1 cellular context compared by ENCODE assay signal in genomic region chr17:68205251-68205807, GRCh38.
TF ChIP-seq lines count a peak whose summit lies in the region.

No MANE protein-coding gene starts in this region.

TF ChIP-seq in HepG2, 621 proteins besides CTCF, POLR2A, EP300 and RAD21 (continued from another document and continues in another):
- TF ChIP-seq CEBPZ (IDR thresholded peaks at IDR 0.05; ENCODE audit: low read length) (no peak), ZFP36 (IDR thresholded peaks at IDR 0.05; ENCODE audit: borderline replicate concordance, low read depth, low read length, partially characterized antibody) (no peak), CBX1 (IDR thresholded peaks at IDR 0.05; ENCODE audit: low read depth) (peak; percentile 85), POGZ (CRISPR knock-in tag; IDR thresholded peaks at IDR 0.05) (peak; percentile 55), MAFG (CRISPR knock-in tag; IDR thresholded peaks at IDR 0.05) (0 out of 2 replicates have a peak, but pooled peaks have one; percentile 15), ZNF777 (CRISPR knock-in tag; IDR thresholded peaks at IDR 0.05) (peak; percentile 93), ZNF430 (CRISPR knock-in tag; IDR thresholded peaks at IDR 0.05) (peak; percentile 79; the same call in 1 of the 2 replicates), SSRP1 (CRISPR knock-in tag; IDR thresholded peaks at IDR 0.05) (no peak), ZNF281 (CRISPR knock-in tag; IDR thresholded peaks at IDR 0.05; ENCODE audit: borderline replicate concordance) (peak; percentile 35; the same call in 1 of the 2 replicates), MEF2D (CRISPR knock-in tag; IDR thresholded peaks at IDR 0.05) (no peak), PCBP1 (IDR thresholded peaks at IDR 0.05; ENCODE audit: borderline replicate concordance, low read depth, low read length) (no peak), ZNF3 (CRISPR knock-in tag; IDR thresholded peaks at IDR 0.05) (no peak), NFAT5 (CRISPR knock-in tag; IDR thresholded peaks at IDR 0.05) (peak; percentile 78), TGIF2 (CRISPR knock-in tag; IDR thresholded peaks at IDR 0.05) (peak; percentile 60; the same call in 1 of the 2 replicates), FOSL2 (CRISPR knock-in tag; IDR thresholded peaks at IDR 0.05) (peak; percentile 45; the same call in 1 of the 2 replicates), REPIN1 (CRISPR knock-in tag; IDR thresholded peaks at IDR 0.05; ENCODE audit: borderline replicate concordance, low read depth) (peak; percentile 89), ARID2 (CRISPR knock-in tag; IDR thresholded peaks at IDR 0.05; ENCODE audit: borderline replicate concordance) (no peak), SALL2 (CRISPR knock-in tag; IDR thresholded peaks at IDR 0.05) (peak; percentile 69), CBX5 (CRISPR knock-in tag; IDR thresholded peaks at IDR 0.05; ENCODE audit: borderline replicate concordance) (peak; percentile 83), RCOR2 (CRISPR knock-in tag; IDR thresholded peaks at IDR 0.05) (peak; percentile 71; the same call in 1 of the 2 replicates), CCAR2 (optimal IDR thresholded peaks at IDR 0.05; ENCODE audit: low read depth, low read length) (peak; percentile 45), HDAC6 (IDR thresholded peaks at IDR 0.05; ENCODE audit: low read depth, low read length) (no peak), ZNF10 (CRISPR knock-in tag; IDR thresholded peaks at IDR 0.05; ENCODE audit: borderline replicate concordance, low read depth) (no peak), SCMH1 (CRISPR knock-in tag; IDR thresholded peaks at IDR 0.05; ENCODE audit: borderline replicate concordance) (no peak), RFXAP (CRISPR knock-in tag; IDR thresholded peaks at IDR 0.05; ENCODE audit: borderline replicate concordance) (peak; percentile 72; the same call in 1 of the 2 replicates), ZNF441 (CRISPR knock-in tag; IDR thresholded peaks at IDR 0.05; ENCODE audit: borderline replicate concordance) (peak; percentile 89; the same call in 1 of the 2 replicates), ARID3A (IDR thresholded peaks at IDR 0.05; ENCODE audit: low read depth, low read length) (peak; percentile 19; the same call in 1 of the 2 replicates)
- TF ChIP-seq, protein P1, sequence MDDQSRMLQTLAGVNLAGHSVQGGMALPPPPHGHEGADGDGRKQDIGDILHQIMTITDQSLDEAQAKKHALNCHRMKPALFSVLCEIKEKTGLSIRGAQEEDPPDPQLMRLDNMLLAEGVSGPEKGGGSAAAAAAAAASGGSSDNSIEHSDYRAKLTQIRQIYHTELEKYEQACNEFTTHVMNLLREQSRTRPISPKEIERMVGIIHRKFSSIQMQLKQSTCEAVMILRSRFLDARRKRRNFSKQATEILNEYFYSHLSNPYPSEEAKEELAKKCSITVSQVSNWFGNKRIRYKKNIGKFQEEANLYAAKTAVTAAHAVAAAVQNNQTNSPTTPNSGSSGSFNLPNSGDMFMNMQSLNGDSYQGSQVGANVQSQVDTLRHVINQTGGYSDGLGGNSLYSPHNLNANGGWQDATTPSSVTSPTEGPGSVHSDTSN (CRISPR knock-in tag; IDR thresholded peaks at IDR 0.05; ENCODE audit: borderline replicate concordance) = no peak
- TF ChIP-seq, protein P2, sequence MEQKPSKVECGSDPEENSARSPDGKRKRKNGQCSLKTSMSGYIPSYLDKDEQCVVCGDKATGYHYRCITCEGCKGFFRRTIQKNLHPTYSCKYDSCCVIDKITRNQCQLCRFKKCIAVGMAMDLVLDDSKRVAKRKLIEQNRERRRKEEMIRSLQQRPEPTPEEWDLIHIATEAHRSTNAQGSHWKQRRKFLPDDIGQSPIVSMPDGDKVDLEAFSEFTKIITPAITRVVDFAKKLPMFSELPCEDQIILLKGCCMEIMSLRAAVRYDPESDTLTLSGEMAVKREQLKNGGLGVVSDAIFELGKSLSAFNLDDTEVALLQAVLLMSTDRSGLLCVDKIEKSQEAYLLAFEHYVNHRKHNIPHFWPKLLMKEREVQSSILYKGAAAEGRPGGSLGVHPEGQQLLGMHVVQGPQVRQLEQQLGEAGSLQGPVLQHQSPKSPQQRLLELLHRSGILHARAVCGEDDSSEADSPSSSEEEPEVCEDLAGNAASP (CRISPR knock-in tag; IDR thresholded peaks at IDR 0.05; ENCODE audit: borderline replicate concordance) = peak; percentile 62; the same call in 1 of the 2 replicates
- TF ChIP-seq, protein P3, sequence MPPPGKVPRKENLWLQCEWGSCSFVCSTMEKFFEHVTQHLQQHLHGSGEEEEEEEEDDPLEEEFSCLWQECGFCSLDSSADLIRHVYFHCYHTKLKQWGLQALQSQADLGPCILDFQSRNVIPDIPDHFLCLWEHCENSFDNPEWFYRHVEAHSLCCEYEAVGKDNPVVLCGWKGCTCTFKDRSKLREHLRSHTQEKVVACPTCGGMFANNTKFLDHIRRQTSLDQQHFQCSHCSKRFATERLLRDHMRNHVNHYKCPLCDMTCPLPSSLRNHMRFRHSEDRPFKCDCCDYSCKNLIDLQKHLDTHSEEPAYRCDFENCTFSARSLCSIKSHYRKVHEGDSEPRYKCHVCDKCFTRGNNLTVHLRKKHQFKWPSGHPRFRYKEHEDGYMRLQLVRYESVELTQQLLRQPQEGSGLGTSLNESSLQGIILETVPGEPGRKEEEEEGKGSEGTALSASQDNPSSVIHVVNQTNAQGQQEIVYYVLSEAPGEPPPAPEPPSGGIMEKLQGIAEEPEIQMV (CRISPR knock-in tag; IDR thresholded peaks at IDR 0.05; ENCODE audit: low read depth) = peak; percentile 73
- TF ChIP-seq, protein P4, sequence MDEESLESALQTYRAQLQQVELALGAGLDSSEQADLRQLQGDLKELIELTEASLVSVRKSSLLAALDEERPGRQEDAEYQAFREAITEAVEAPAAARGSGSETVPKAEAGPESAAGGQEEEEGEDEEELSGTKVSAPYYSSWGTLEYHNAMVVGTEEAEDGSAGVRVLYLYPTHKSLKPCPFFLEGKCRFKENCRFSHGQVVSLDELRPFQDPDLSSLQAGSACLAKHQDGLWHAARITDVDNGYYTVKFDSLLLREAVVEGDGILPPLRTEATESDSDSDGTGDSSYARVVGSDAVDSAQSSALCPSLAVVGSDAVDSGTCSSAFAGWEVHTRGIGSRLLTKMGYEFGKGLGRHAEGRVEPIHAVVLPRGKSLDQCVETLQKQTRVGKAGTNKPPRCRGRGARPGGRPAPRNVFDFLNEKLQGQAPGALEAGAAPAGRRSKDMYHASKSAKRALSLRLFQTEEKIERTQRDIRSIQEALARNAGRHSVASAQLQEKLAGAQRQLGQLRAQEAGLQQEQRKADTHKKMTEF (CRISPR knock-in tag; IDR thresholded peaks at IDR 0.05) = peak; percentile 70
- TF ChIP-seq, protein P5, sequence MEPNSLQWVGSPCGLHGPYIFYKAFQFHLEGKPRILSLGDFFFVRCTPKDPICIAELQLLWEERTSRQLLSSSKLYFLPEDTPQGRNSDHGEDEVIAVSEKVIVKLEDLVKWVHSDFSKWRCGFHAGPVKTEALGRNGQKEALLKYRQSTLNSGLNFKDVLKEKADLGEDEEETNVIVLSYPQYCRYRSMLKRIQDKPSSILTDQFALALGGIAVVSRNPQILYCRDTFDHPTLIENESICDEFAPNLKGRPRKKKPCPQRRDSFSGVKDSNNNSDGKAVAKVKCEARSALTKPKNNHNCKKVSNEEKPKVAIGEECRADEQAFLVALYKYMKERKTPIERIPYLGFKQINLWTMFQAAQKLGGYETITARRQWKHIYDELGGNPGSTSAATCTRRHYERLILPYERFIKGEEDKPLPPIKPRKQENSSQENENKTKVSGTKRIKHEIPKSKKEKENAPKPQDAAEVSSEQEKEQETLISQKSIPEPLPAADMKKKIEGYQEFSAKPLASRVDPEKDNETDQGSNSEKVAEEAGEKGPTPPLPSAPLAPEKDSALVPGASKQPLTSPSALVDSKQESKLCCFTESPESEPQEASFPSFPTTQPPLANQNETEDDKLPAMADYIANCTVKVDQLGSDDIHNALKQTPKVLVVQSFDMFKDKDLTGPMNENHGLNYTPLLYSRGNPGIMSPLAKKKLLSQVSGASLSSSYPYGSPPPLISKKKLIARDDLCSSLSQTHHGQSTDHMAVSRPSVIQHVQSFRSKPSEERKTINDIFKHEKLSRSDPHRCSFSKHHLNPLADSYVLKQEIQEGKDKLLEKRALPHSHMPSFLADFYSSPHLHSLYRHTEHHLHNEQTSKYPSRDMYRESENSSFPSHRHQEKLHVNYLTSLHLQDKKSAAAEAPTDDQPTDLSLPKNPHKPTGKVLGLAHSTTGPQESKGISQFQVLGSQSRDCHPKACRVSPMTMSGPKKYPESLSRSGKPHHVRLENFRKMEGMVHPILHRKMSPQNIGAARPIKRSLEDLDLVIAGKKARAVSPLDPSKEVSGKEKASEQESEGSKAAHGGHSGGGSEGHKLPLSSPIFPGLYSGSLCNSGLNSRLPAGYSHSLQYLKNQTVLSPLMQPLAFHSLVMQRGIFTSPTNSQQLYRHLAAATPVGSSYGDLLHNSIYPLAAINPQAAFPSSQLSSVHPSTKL (CRISPR knock-in tag; IDR thresholded peaks at IDR 0.05) = peak; percentile 72
